Comparison of ENCODE assay signal across 13 cellular contexts in the genomic region with DNA sequence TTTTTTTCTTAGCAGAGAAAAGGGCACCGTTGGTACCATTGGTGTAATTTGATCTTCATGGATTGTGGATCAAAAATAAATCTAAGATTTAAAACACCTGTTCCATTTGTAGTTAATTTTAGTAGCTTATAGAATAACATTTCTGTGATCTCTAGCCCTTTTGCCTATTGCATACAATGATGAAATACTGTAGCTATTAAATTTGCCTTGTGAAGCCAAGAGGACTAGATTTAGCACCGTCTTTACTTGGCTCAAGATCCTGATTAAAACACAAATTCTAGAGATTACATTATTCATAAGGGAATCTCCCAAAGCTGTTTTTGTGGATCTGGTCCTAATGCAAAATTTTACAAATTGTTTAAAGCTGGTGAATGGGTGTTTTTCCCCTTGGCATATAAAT. TPM values are rescaled to one million over a fixed set of nuclear protein-coding genes. Genes with fewer than 3 reads are reported as not detected.
DNase-seq lines count a peak whose midpoint lies in the region; ATAC-seq and TF ChIP-seq lines count a peak whose summit lies in the region.
"Had no signal": no experiment of that assay in that cellular context is flagged by ENCODE, and none has a peak within 500 bp of the region (broad histone marks: within the 10 kb centered on the region; RNA-seq: fewer than 3 reads in every experiment).

No MANE protein-coding gene starts in this region.

- H3K79me2 ChIP-seq in KMS-11 (ENCODE audit: insufficient read depth, low read depth) = peaks cover 39% of the 10 kb centered on the region; the same call in 1 of the 2 replicates

- DNase-seq in AG10803 (ENCODE audit: low read depth) = peak; percentile 56
- no peak for DNase-seq in adrenal gland
- DNase-seq in foreskin keratinocyte = no peak
- no peak for DNase-seq in activated CD4-positive, alpha-beta T cell treated with anti-CD3 and anti-CD28 coated beads, Interleukin-2, amount 50 U/mL, for 48 hours
- DNase-seq in MV-4-11 (lab: John Stamatoyannopoulos, UW) = no peak
- no peak for DNase-seq in mesenteric fat pad (ENCODE audit: low spot score)
- DNase-seq: amygdala, GDM1, natural killer cell, NCI-H774 had no signal

- H3K36me3 ChIP-seq in KMS-11 (ENCODE audit: insufficient read depth) (no peaks in the 10 kb centered on the region), adrenal gland (replicated peaks in 1 of 2) (no peaks in the 10 kb centered on the region)

- intact Hi-C loops in adrenal gland (cut with DNase I) = no loop called here

- H3K4me1 ChIP-seq in KMS-11 (ENCODE audit: low read depth, poor library complexity, severe bottlenecking) = peaks cover 34% of the 10 kb centered on the region
- peaks cover 14 to 45% of the 10 kb centered on the region in 2 donors for H3K4me1 ChIP-seq in adrenal gland (replicated peaks in 1 of 2)
- peaks cover 57% of the 10 kb centered on the region for H3K4me1 ChIP-seq in foreskin keratinocyte

- no peak overlapping the region for H3K9ac ChIP-seq in KMS-11

- no peak for ATAC-seq in foreskin keratinocyte
- ATAC-seq in HG03196 (IDR thresholded peaks at IDR 0.05; ENCODE audit: unreplicated experiment) = no peak
- ATAC-seq: HepG2 had no signal

- H2AFZ ChIP-seq in KMS-11 (ENCODE audit: low read depth) = no peak overlapping the region

- H3K27ac ChIP-seq in KMS-11 = no peak overlapping the region
- peak overlapping the region in 3 of 5 donors; percentile 11 to 40 (median 33) for H3K27ac ChIP-seq in adrenal gland
- H3K27ac ChIP-seq in foreskin keratinocyte = peak overlapping the region; percentile 39

- TF ChIP-seq CTCF in AG10803 (conservative IDR thresholded peaks at IDR 0.05; ENCODE audit: low read length) (no peak), KMS-11 (conservative IDR thresholded peaks at IDR 0.05; ENCODE audit: low read depth, low read length) (no peak), adrenal gland (IDR thresholded peaks at IDR 0.05) (no peak), foreskin keratinocyte (conservative IDR thresholded peaks at IDR 0.05) (no peak)

- 22 to 35% (median 29%) methylated on average over 2 of the region's 2 CpGs for WGBS in adrenal gland, 4 donors

- H3K27me3 ChIP-seq in KMS-11 (ENCODE audit: insufficient read depth, low read depth) (no peaks in the 10 kb centered on the region), adrenal gland (no peaks in the 10 kb centered on the region), foreskin keratinocyte (no peaks in the 10 kb centered on the region)

- H3K9me3 ChIP-seq in adrenal gland (replicated peaks in 1 of 3) = no peaks in the 10 kb centered on the region

- H3K4me2 ChIP-seq in KMS-11 = peak overlapping the region; percentile 24; the same call in 1 of the 2 replicates

- no peaks in the 10 kb centered on the region for H4K20me1 ChIP-seq in KMS-11 (ENCODE audit: insufficient read depth)

- H3K4me3 ChIP-seq in AG10803 (ENCODE audit: low read length) (no peak overlapping the region), KMS-11 (IDR thresholded peaks at IDR 0.05; ENCODE audit: insufficient read depth, low read depth, low read length) (no peak overlapping the region), adrenal gland (peak overlapping the region in 1 of 4 donors; percentile 4)

- TF ChIP-seq POLR2A in adrenal gland (IDR thresholded peaks at IDR 0.05) = no peak

RNA-seq across cellular contexts. Expression of gene TBC1D23, which starts 8.2 kb away (rescaled TPM):
- total RNA-seq in adrenal gland (100 to 1,000 TPM in 2 of 8 donors, 10 to 100 TPM in 6; 19.8 to 117 (median 61.9) TPM), foreskin keratinocyte (33.2 and 40.2 TPM in 2 replicates), mesenteric fat pad (42.0 TPM)
- polyA plus RNA-seq in adrenal gland (10 to 100 TPM; 24.1 to 72.7 (median 24.2) TPM), foreskin keratinocyte (17.4 and 17.8 TPM in 2 replicates)
